Comparison of ENCODE assay signal across 27 cellular contexts in the genomic region with DNA sequence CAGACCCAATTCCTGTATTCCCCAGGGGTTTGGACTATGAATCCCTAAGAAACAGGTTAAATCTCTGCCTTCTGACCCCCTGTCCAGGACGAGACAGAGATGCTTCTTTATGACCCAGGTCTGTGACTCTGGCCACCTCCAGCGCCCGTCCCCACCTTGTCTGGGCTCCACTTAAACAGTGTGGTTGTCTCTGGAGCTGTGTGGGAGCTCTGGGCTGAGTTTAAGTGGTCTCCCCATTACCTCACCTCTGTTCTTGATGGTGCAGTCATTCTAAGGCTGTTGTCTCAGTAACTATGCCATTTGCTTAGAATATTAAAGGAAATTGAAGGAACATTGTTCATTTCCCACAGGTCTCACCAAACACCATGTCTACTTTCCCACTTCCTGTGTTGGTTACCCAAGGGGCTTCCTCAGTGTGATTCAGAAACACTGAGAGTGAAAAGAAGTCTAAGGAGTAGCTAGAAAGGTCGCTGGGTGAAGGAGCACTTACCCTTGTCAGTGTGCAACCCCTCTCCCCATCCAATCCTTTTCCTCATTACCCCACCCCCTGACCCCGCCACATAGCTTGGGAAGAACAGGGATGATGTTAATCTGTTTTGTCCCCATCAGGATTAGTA.
DNase-seq lines count a peak whose midpoint lies in the region; ATAC-seq, FAIRE-seq and TF ChIP-seq lines count a peak whose summit lies in the region.
"Had no signal": no experiment of that assay in that cellular context is flagged by ENCODE, and none has a peak within 500 bp of the region (broad histone marks: within the 10 kb centered on the region; RNA-seq: fewer than 3 reads in every experiment).

No MANE protein-coding gene starts in this region.

- H3K27ac ChIP-seq in endothelial cell of umbilical vein (ENCODE audit: insufficient read depth, low read depth, low read length), result no peak overlapping the region
- H3K27ac ChIP-seq: esophagus muscularis mucosa, foreskin keratinocyte, heart right ventricle, PC-9, upper lobe of right lung had no signal

- dilution Hi-C loops in endothelial cell of umbilical vein (cut with MboI; ENCODE audit: extremely low pct_ligation_motif_present, low sequenced_read_pairs), result no loop called here

- H3K27me3 ChIP-seq in Loucy (ENCODE audit: insufficient read depth, low read length, poor library complexity, severe bottlenecking) (no peaks in the 10 kb centered on the region), endothelial cell of umbilical vein (ENCODE audit: control insufficient read depth in 2 of 2, insufficient read depth in 2 of 2, low read length in 2 of 2) (no peaks in the 10 kb centered on the region)
- H3K27me3 ChIP-seq: esophagus muscularis mucosa, foreskin keratinocyte, heart right ventricle, upper lobe of right lung had no signal

- TF ChIP-seq POLR2A in endothelial cell of umbilical vein (IDR thresholded peaks at IDR 0.05; ENCODE audit: low read depth, low read length) (no peak), GM18505 (IDR thresholded peaks at IDR 0.05; ENCODE audit: borderline replicate concordance, extremely low read depth, insufficient read depth, insufficient read length) (no peak)

- TF ChIP-seq CTCF in Loucy (conservative IDR thresholded peaks at IDR 0.05; ENCODE audit: low read length), result no peak
- no peak for TF ChIP-seq CTCF in endothelial cell of umbilical vein (IDR thresholded peaks at IDR 0.05; ENCODE audit: extremely low read depth in 1 of 2, insufficient read depth in 1 of 2, low read depth in 1 of 2, low read length in 2 of 2)

- H3K4me1 ChIP-seq in Loucy (ENCODE audit: insufficient read depth, low read length, poor library complexity, severe bottlenecking), result peaks cover 14% of the 10 kb centered on the region
- H3K4me1 ChIP-seq in endothelial cell of umbilical vein (ENCODE audit: control insufficient read depth, extremely low read depth, insufficient read depth, low read length), result no peaks in the 10 kb centered on the region
- H3K4me1 ChIP-seq: esophagus muscularis mucosa, foreskin keratinocyte, heart right ventricle, upper lobe of right lung had no signal

- no peaks in the 10 kb centered on the region for H3K9me1 ChIP-seq in endothelial cell of umbilical vein (replicated peaks; ENCODE audit: control insufficient read depth, extremely low read depth, insufficient read depth, low read length)

- CTCF ChIA-PET in endothelial cell of umbilical vein (lab: Charles Lee), result no interaction called here

- H3K79me2 ChIP-seq in Loucy (ENCODE audit: insufficient read depth, low read length) (no peaks in the 10 kb centered on the region), endothelial cell of umbilical vein (ENCODE audit: control insufficient read depth, insufficient read depth, low read length) (no peaks in the 10 kb centered on the region)

- DNase-seq in stimulated activated CD4-positive, alpha-beta T cell treated with anti-CD3 and anti-CD28 coated beads, Interleukin-15, amount 100 ng/mL, for 24 hours, result peak; percentile 6
- no peak for DNase-seq in stimulated activated CD4-positive, alpha-beta T cell treated with anti-CD3 and anti-CD28 coated beads, Interleukin-2, amount 100 ng/mL, for 48 hours
- no peak for DNase-seq in endothelial cell of umbilical vein (ENCODE audit: low read depth, low spot score)
- no peak for DNase-seq in stimulated activated CD4-positive, alpha-beta T cell treated with anti-CD3 and anti-CD28 coated beads, Interleukin-12 subunit alpha, Interleukin-12 subunit beta, amount 100 ng/mL, for 4 hours
- DNase-seq: activated T-cell treated with anti-CD3 and anti-CD28 coated beads, Interleukin-2, amount 50 U/mL, for 1 hour; C1 segment of cervical spinal cord; caudate nucleus; cortex of kidney; endodermal cell; foreskin keratinocyte; GOT3; heart right ventricle; midbrain; natural killer cell; NCI-H1092; NCI-H187 treated with DMSO at 0.1 percent for 48 hours; NCI-H2171 treated with DMSO at 0.1 percent for 48 hours; NCI-H524 treated with DMSO at 0.1 percent for 48 hours; PC-9; stimulated activated CD4-positive, alpha-beta T cell treated with anti-CD3 and anti-CD28 coated beads, Interleukin-1b, Interleukin-23, amount 100 ng/mL, for 48 hours; upper lobe of right lung had no signal

- H4K20me1 ChIP-seq in Loucy (ENCODE audit: insufficient read depth, low read length, poor library complexity, severe bottlenecking) (no peaks in the 10 kb centered on the region), endothelial cell of umbilical vein (replicated peaks; ENCODE audit: control insufficient read depth, extremely low read depth, insufficient read depth, low read length) (no peaks in the 10 kb centered on the region)

- H3K36me3 ChIP-seq in Loucy (ENCODE audit: insufficient read depth, low read length) (no peaks in the 10 kb centered on the region), endothelial cell of umbilical vein (ENCODE audit: control insufficient read depth in 2 of 2, extremely low read depth in 1 of 2, insufficient read depth in 2 of 2, low read length in 2 of 2) (no peaks in the 10 kb centered on the region)
- H3K36me3 ChIP-seq: esophagus muscularis mucosa, upper lobe of right lung had no signal

- no peaks in the 10 kb centered on the region for H3K9me2 ChIP-seq in Loucy (replicated peaks; ENCODE audit: low read depth, low read length)

- peak overlapping the region; percentile 13 for H3K4me2 ChIP-seq in Loucy (ENCODE audit: low read depth, low read length, poor library complexity, severe bottlenecking)
- no peak overlapping the region for H3K4me2 ChIP-seq in endothelial cell of umbilical vein (ENCODE audit: insufficient read depth, low read length)
- H3K4me2 ChIP-seq: PC-9 had no signal

- H3K9me3 ChIP-seq in Loucy (ENCODE audit: insufficient read depth, low read depth, low read length) (no peaks in the 10 kb centered on the region), endothelial cell of umbilical vein (replicated peaks; ENCODE audit: control insufficient read depth, insufficient read depth, low read length) (no peaks in the 10 kb centered on the region)
- H3K9me3 ChIP-seq: esophagus muscularis mucosa, upper lobe of right lung had no signal

- ATAC-seq in GM18505 (IDR thresholded peaks at IDR 0.05; ENCODE audit: unreplicated experiment) (no peak), HG02973 (IDR thresholded peaks at IDR 0.05; ENCODE audit: unreplicated experiment) (no peak)
- ATAC-seq: foreskin keratinocyte, heart right ventricle, Right ventricle myocardium inferior, upper lobe of right lung, WTC11 had no signal

- H2AFZ ChIP-seq in Loucy (ENCODE audit: low read length) (no peak overlapping the region), endothelial cell of umbilical vein (ENCODE audit: low read depth, low read length) (no peak overlapping the region)
- H2AFZ ChIP-seq: PC-9 had no signal

- no TSS peak for BruUV-seq in endothelial cell of umbilical vein (replicated peaks; lab: Mats Ljungman, UMichigan)

- POLR2A ChIA-PET in endothelial cell of umbilical vein (lab: Charles Lee), result no interaction called here

- FAIRE-seq in endothelial cell of umbilical vein (lab: Jason Lieb, UNC), result no peak

- intact Hi-C loops in endothelial cell of umbilical vein (cut with micrococcal nuclease), result no loop called here

- H3F3A ChIP-seq in Loucy (ENCODE audit: low read depth), result no peaks in the 10 kb centered on the region

- no peak overlapping the region for H3K9ac ChIP-seq in Loucy (ENCODE audit: low read depth, low read length, poor library complexity, severe bottlenecking)
- H3K9ac ChIP-seq in endothelial cell of umbilical vein (replicated peaks; ENCODE audit: extremely low read depth, insufficient read depth, low read length), result no peak overlapping the region

- H3K4me3 ChIP-seq in Loucy (ENCODE audit: low read length, poor library complexity, severe bottlenecking) (no peak overlapping the region), endothelial cell of umbilical vein (replicated peaks in 1 of 3; ENCODE audit: insufficient read depth in 1 of 3, low read depth in 1 of 3, low read length in 3 of 3) (no peak overlapping the region)
- H3K4me3 ChIP-seq: esophagus muscularis mucosa, heart right ventricle, PC-9, upper lobe of right lung had no signal

TF ChIP-seq in endothelial cell of umbilical vein, 7 proteins besides CTCF, POLR2A, EP300 and RAD21:
- TF ChIP-seq FOS (IDR thresholded peaks at IDR 0.05; ENCODE audit: borderline replicate concordance, insufficient read depth, low read length) (peak; percentile 24), MYC (IDR thresholded peaks at IDR 0.05; ENCODE audit: low read depth, low read length) (no peak), EZH2 (IDR thresholded peaks at IDR 0.05; ENCODE audit: borderline replicate concordance, low read depth, low read length, severe bottlenecking) (no peak), POLR2AphosphoS5 (IDR thresholded peaks at IDR 0.05; ENCODE audit: insufficient read depth, low read depth, low read length) (no peak), GATA2 (IDR thresholded peaks at IDR 0.05; ENCODE audit: insufficient read depth, insufficient read length, low read depth, low read length) (no peak)
